8 cellular contexts compared by ENCODE assay signal in genomic region chr7:157138424-157139141, GRCh38. TPM values are rescaled to one million over a fixed set of nuclear protein-coding genes. Genes with fewer than 3 reads are reported as not detected.
DNase-seq lines count a peak whose midpoint lies in the region; ATAC-seq and TF ChIP-seq lines count a peak whose summit lies in the region.

UBE3C (plus strand) TSS chr7:157138926; CDS start chr7:157139273, 347 bp downstream.

- peaks cover 37% of the 10 kb centered on the region for H4K20me1 ChIP-seq in PC-9 (ENCODE audit: insufficient read depth)

- DNase-seq in DMS114 treated with DMSO at 0.1 percent for 48 hours (lab: John Stamatoyannopoulos, UW; ENCODE audit: unreplicated experiment): peak; percentile 70
- peak; percentile 86 for DNase-seq in KBM-7
- peak; percentile 80 to 93 for DNase-seq in PC-9
- DNase-seq in activated T-cell treated with anti-CD3 and anti-CD28 coated beads, Interleukin-2, amount 50 U/mL, for 1 hour: peak; percentile 92
- DNase-seq in erythroblast (lab: John Stamatoyannopoulos, UW): peak; percentile 96 to 97
- DNase-seq in stimulated activated CD8-positive, alpha-beta memory T cell treated with anti-CD3 and anti-CD28 coated beads, Interleukin-4, amount 100 ng/mL, for 48 hours: peak; percentile 92

- H3K4me2 ChIP-seq in PC-9: peak within 1 kb of the TSS; percentile 94

- peaks cover 28% of the 10 kb centered on the region for H3K36me3 ChIP-seq in PC-9 (ENCODE audit: low read depth)
- H3K36me3 ChIP-seq in mucosa of stomach (ENCODE audit: control insufficient read depth, insufficient read depth, low read length): no peaks in the 10 kb centered on the region

- peak within 1 kb of the TSS; percentile 76 for H3K4me3 ChIP-seq in PC-9
- H3K4me3 ChIP-seq in mucosa of stomach (ENCODE audit: low read length): peak within 1 kb of the TSS; percentile 75

- peaks cover 30% of the 10 kb centered on the region for H3F3A ChIP-seq in PC-9 (ENCODE audit: insufficient read depth, low read depth)

- no peak for TF ChIP-seq CTCF in PC-9 (conservative IDR thresholded peaks at IDR 0.05)

- H3K27ac ChIP-seq in PC-9: peak within 1 kb of the TSS; percentile 88

- BruUV-seq in PC-9 (replicated peaks; lab: Mats Ljungman, UMichigan): no TSS peak

- no peaks in the 10 kb centered on the region for H3K9me2 ChIP-seq in PC-9 (ENCODE audit: insufficient read depth)

- peak; percentile 81 for ATAC-seq in GM21619 (IDR thresholded peaks at IDR 0.05; ENCODE audit: unreplicated experiment)

- in situ Hi-C loops in KBM-7 (cut with MboI; ENCODE audit: low pct_unique_long_range_greater_than_20kb, low sequenced_read_pairs): no loop called here

- POLR2A ChIA-PET in PC-9 (lab: Charles Lee; ENCODE audit: unreplicated experiment): interaction anchor here (0.5 to 0.7 kb wide), 2 partner anchors 9 to 390 kb away, joined by 3 to 9 read pairs; no protein-coding TSS in a partner anchor

- H3K79me2 ChIP-seq in PC-9 (ENCODE audit: low read depth): peaks cover 45% of the 10 kb centered on the region

- H3K9me3 ChIP-seq in PC-9 (ENCODE audit: insufficient read depth, low read depth) (no peaks in the 10 kb centered on the region), mucosa of stomach (ENCODE audit: control insufficient read depth, low read length) (no peaks in the 10 kb centered on the region)

- TF ChIP-seq POLR2A in erythroblast (IDR thresholded peaks at IDR 0.05; ENCODE audit: low read length): peak; percentile 53

- H2AFZ ChIP-seq in PC-9: peak within 1 kb of the TSS; percentile 71

- peak within 1 kb of the TSS; percentile 73 for H3K9ac ChIP-seq in mucosa of stomach (ENCODE audit: low read length)

- H3K27me3 ChIP-seq in PC-9 (ENCODE audit: insufficient read depth, low read depth) (no peaks in the 10 kb centered on the region), mucosa of stomach (ENCODE audit: control insufficient read depth, insufficient read depth, low read length) (no peaks in the 10 kb centered on the region)

- intact Hi-C loops in PC-9 (cut with micrococcal nuclease; ENCODE audit: unreplicated experiment): loop anchor here (5.0 to 10.0 kb wide), 3 partner anchors 124 to 1334 kb away; partner anchors contain the start of gene MNX1

- CTCF ChIA-PET in PC-9 (lab: Charles Lee): no interaction called here

- H3K4me1 ChIP-seq in PC-9 (replicated peaks; ENCODE audit: insufficient read depth) (peaks cover 30% of the 10 kb centered on the region), mucosa of stomach (ENCODE audit: control insufficient read depth, insufficient read depth, low read length) (peaks cover 11% of the 10 kb centered on the region)

RNA-seq across cellular contexts. Expression of gene UBE3C, which starts in this region (rescaled TPM):
- 71.0 and 77.6 TPM in 2 replicates for total RNA-seq in PC-9 (2021)

Comparison
In these comparisons a context has a peak if more than half of its experiments do, and no peak if none do; other contexts are left out.
1. Peak in every context shown above with its lines: DNase-seq, ATAC-seq, H3K4me3 ChIP-seq and H3K27ac ChIP-seq.